10 cellular contexts compared by ENCODE assay signal in the genomic region with DNA sequence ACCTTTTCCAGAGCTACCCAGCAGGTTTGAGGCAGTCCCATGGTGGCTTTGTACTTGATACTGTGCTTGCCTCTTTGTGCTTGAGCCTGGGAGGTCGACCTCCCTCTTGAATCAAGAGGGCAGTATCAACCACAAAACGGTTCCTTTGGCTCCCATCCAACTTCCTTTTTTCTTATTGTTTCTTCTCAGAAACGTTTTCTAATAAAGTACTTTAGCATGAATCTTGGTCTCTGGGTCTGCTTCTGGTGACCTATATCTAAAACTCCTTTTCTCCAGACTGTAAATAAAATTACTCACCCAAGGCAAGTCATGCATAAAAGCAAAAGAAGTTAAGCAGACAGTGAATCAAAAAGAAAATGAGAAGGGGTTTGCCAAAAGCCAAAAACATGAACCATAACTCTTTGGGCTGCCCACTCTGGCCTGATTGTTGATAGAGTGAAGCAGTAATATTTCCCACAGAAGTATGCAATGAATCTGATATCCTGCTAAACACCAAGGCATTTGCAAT.
DNase-seq lines count a peak whose midpoint lies in the region; ATAC-seq, FAIRE-seq and TF ChIP-seq lines count a peak whose summit lies in the region.
"Had no signal": no experiment of that assay in that cellular context is flagged by ENCODE, and none has a peak within 500 bp of the region (broad histone marks: within the 10 kb centered on the region; RNA-seq: fewer than 3 reads in every experiment).

No MANE protein-coding gene starts in this region.

- no peak for FAIRE-seq in GM12892 (lab: Jason Lieb, UNC)
- FAIRE-seq: endometrium, K562 had no signal

- H3K27me3 ChIP-seq in mesenchymal stem cell (ENCODE audit: control insufficient read depth in 1 of 2, insufficient read depth in 1 of 2, low read length in 2 of 2) = no peaks in the 10 kb centered on the region

- no peak overlapping the region for H2BK12ac ChIP-seq in mesenchymal stem cell (ENCODE audit: low read length in 2 of 2)

- H3K4me1 ChIP-seq in mesenchymal stem cell (ENCODE audit: control insufficient read depth, insufficient read depth, low read depth, low read length) = peaks cover 4% of the 10 kb centered on the region

- H4K8ac ChIP-seq in mesenchymal stem cell (ENCODE audit: low read length) = no peak overlapping the region

- peak; percentile 22 for DNase-seq in RPMI7951 (ENCODE audit: low read depth)
- no peak for DNase-seq in mesenchymal stem cell
- no peak for DNase-seq in GM12892 (ENCODE audit: insufficient read length)
- no peak for DNase-seq in DMS153 (lab: John Stamatoyannopoulos, UW)
- no peak for DNase-seq in D341Med (ENCODE audit: low spot score)

- WGBS in mesenchymal stem cell = 49% methylated on average over 2 of the region's 3 CpGs

- TF ChIP-seq POLR2A in GM18505 (IDR thresholded peaks at IDR 0.05; ENCODE audit: borderline replicate concordance, extremely low read depth, insufficient read depth, insufficient read length) (no peak), GM12892 (IDR thresholded peaks at IDR 0.05; ENCODE audit: low read depth, low read length) (no peak)

- H3K4ac ChIP-seq in mesenchymal stem cell (ENCODE audit: low read depth in 1 of 2, low read length in 2 of 2) = no peak overlapping the region

- no peak overlapping the region for H3K4me3 ChIP-seq in mesenchymal stem cell (ENCODE audit: insufficient read depth in 1 of 2, low read depth in 1 of 2, low read length in 2 of 2)
- H3K4me3 ChIP-seq: K562 had no signal

- peak overlapping the region; percentile 11 for H3K9ac ChIP-seq in mesenchymal stem cell (ENCODE audit: low read length)

- H3K9me3 ChIP-seq in mesenchymal stem cell (ENCODE audit: control insufficient read depth, low read length) = no peaks in the 10 kb centered on the region

- no peak overlapping the region for H3K4me2 ChIP-seq in mesenchymal stem cell (ENCODE audit: low read length, poor library complexity, severe bottlenecking)

- no peak overlapping the region for H3K18ac ChIP-seq in mesenchymal stem cell (ENCODE audit: low read depth in 1 of 2, low read length in 2 of 2)

- no peak overlapping the region for H2AFZ ChIP-seq in mesenchymal stem cell (ENCODE audit: low read depth, low read length)

- H4K91ac ChIP-seq in mesenchymal stem cell (ENCODE audit: low read length) = no peak overlapping the region

- peak overlapping the region; percentile 73 for H3K27ac ChIP-seq in mesenchymal stem cell (ENCODE audit: low read length, poor library complexity, severe bottlenecking)

- H2BK15ac ChIP-seq in mesenchymal stem cell (ENCODE audit: low read depth, poor library complexity, severe bottlenecking) = no peak overlapping the region

- H2BK5ac ChIP-seq in mesenchymal stem cell (ENCODE audit: low read depth, low read length, poor library complexity, severe bottlenecking) = no peak overlapping the region

- H2AK5ac ChIP-seq in mesenchymal stem cell (ENCODE audit: low read length, severe bottlenecking) = no peak overlapping the region

- H3K14ac ChIP-seq in mesenchymal stem cell (ENCODE audit: low read length in 2 of 2) = no peak overlapping the region

- no peak overlapping the region for H2BK120ac ChIP-seq in mesenchymal stem cell (ENCODE audit: low read depth, low read length)

- H3K23ac ChIP-seq in mesenchymal stem cell (ENCODE audit: low read length in 2 of 2) = no peak overlapping the region

- no peaks in the 10 kb centered on the region for H3K36me3 ChIP-seq in mesenchymal stem cell (ENCODE audit: control insufficient read depth in 1 of 2, insufficient read depth in 2 of 2, low read depth in 1 of 2, low read length in 2 of 2)

- no peaks in the 10 kb centered on the region for H3K79me1 ChIP-seq in mesenchymal stem cell (replicated peaks; ENCODE audit: low read length, poor library complexity, severe bottlenecking)

- ATAC-seq in GM18505 (IDR thresholded peaks at IDR 0.05; ENCODE audit: unreplicated experiment) (peak; percentile 60), HG02798 (IDR thresholded peaks at IDR 0.05; ENCODE audit: poor library complexity, unreplicated experiment) (peak; percentile 45), HG03196 (IDR thresholded peaks at IDR 0.05; ENCODE audit: unreplicated experiment) (no peak)
- ATAC-seq: K562 had no signal
